In the genomic region with DNA sequence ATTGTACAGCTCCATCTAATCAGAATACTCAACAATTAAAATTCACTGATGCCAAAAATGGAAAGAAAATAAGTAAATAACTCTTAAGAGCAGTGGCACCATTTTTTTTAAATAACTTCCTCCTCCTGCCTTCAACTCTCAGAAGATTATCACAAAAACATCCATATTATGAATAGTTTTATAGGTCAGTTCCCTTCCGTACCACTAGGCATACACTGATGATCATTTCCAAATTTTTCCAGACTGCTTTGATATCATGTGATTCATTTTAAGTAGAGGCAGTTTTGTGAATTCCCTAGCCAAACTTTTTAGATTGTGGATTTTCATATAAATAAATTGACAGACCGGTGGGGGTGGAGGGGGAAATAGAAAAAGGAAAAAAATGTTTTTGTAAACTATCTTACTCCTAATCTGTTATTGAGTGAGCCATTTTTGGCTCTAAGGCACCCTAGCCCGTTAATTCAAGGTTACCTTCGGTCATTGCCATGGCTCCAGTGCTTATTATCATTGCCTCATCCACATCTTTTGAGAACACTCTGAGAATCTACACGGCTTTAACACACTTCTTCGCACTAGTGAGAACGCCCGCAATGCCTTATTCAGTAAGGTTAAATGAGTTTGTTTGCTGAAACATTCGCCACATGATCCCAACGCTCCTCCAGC, we compare ENCODE assay signal across 26 cellular contexts. TPM values are rescaled to one million over a fixed set of nuclear protein-coding genes. Genes with fewer than 3 reads are reported as not detected.
DNase-seq lines count a peak whose midpoint lies in the region; ATAC-seq and TF ChIP-seq lines count a peak whose summit lies in the region.
"Had no signal": no experiment of that assay in that cellular context is flagged by ENCODE, and none has a peak within 500 bp of the region (broad histone marks: within the 10 kb centered on the region; RNA-seq: fewer than 3 reads in every experiment).

No MANE protein-coding gene starts in this region.

- no peak overlapping the region for H3K23ac ChIP-seq in neuronal stem cell (ENCODE audit: low read depth, low read length, poor library complexity)

- H2BK12ac ChIP-seq in neuronal stem cell (ENCODE audit: low read length) = no peak overlapping the region

- H3K9me3 Mint-ChIP-seq in CD8-positive, alpha-beta memory T cell = no peaks in the 10 kb centered on the region
- H3K9me3 Mint-ChIP-seq: activated naive CD8-positive, alpha-beta T cell treated with anti-CD3 and anti-CD28 coated beads, Interleukin-2, amount 10 ng/mL, durations not matched to agents 7 days and 5 days had no signal

- no peaks in the 10 kb centered on the region for H3K36me3 ChIP-seq in body of pancreas (replicated peaks in 1 of 2; ENCODE audit: insufficient read depth in 1 of 2, low read depth in 2 of 2)
- H3K36me3 ChIP-seq in esophagus squamous epithelium = no peaks in the 10 kb centered on the region
- H3K36me3 ChIP-seq in neuronal stem cell (replicated peaks in 1 of 2; ENCODE audit: control insufficient read depth in 2 of 2, insufficient read depth in 2 of 2, low read length in 2 of 2) = no peaks in the 10 kb centered on the region
- no peaks in the 10 kb centered on the region for H3K36me3 ChIP-seq in CD8-positive, alpha-beta memory T cell (ENCODE audit: insufficient read depth, low read length)
- H3K36me3 ChIP-seq: transverse colon had no signal

- H2BK5ac ChIP-seq in neuronal stem cell (ENCODE audit: low read length) = no peak overlapping the region

- H3K36me3 Mint-ChIP-seq in CD8-positive, alpha-beta memory T cell = peaks cover 0 to 2% (median 0%) of the 10 kb centered on the region in 3 donors
- H3K36me3 Mint-ChIP-seq: activated naive CD8-positive, alpha-beta T cell treated with anti-CD3 and anti-CD28 coated beads, Interleukin-2, amount 10 ng/mL, durations not matched to agents 7 days and 5 days; naive thymus-derived CD4-positive, alpha-beta T cell had no signal

- TF ChIP-seq CTCF in C4-2B (conservative IDR thresholded peaks at IDR 0.05) = peak; percentile 19
- peak in 4 of 7 experiments; percentile 14 to 24 (median 20) for TF ChIP-seq CTCF in body of pancreas (IDR thresholded peaks at IDR 0.05)
- TF ChIP-seq CTCF in esophagus squamous epithelium (IDR thresholded peaks at IDR 0.05) = peak in 4 of 6 experiments; percentile 6 to 44 (median 20)

- H3K27ac ChIP-seq in C4-2B = no peak overlapping the region
- H3K27ac ChIP-seq in body of pancreas = peak overlapping the region in 1 of 4 donors; percentile 16
- peak overlapping the region in 3 of 4 donors; percentile 35 to 80 (median 62) for H3K27ac ChIP-seq in esophagus squamous epithelium
- no peak overlapping the region for H3K27ac ChIP-seq in neuronal stem cell (replicated peaks; ENCODE audit: low read length)
- H3K27ac ChIP-seq in CD8-positive, alpha-beta memory T cell (ENCODE audit: low read depth, low read length) = no peak overlapping the region
- H3K27ac ChIP-seq: epithelial cell of prostate, SK-N-MC had no signal

- no peak overlapping the region for H2AK5ac ChIP-seq in neuronal stem cell (ENCODE audit: low read depth, low read length)

- H3K4me3 Mint-ChIP-seq in CD8-positive, alpha-beta memory T cell = no peak overlapping the region
- H3K4me3 Mint-ChIP-seq: activated naive CD8-positive, alpha-beta T cell treated with anti-CD3 and anti-CD28 coated beads, Interleukin-2, amount 10 ng/mL, durations not matched to agents 7 days and 5 days; naive thymus-derived CD4-positive, alpha-beta T cell; T-helper 1 cell treated with Interleukin-12 subunit alpha and Interleukin-12 subunit beta and Interleukin-4 antibody, amounts not matched to agents 30 μg/mL and 1 μg/mL, for 36 hours had no signal

- no peak overlapping the region for H4K8ac ChIP-seq in neuronal stem cell (ENCODE audit: low read depth, low read length)

- no peak overlapping the region for H3K14ac ChIP-seq in neuronal stem cell (ENCODE audit: low read length)

- peak overlapping the region; percentile 39 for H2BK120ac ChIP-seq in neuronal stem cell (ENCODE audit: low read depth, low read length)

- H3K27me3 ChIP-seq in body of pancreas (no peaks in the 10 kb centered on the region), esophagus squamous epithelium (no peaks in the 10 kb centered on the region), neuronal stem cell (ENCODE audit: control insufficient read depth in 3 of 3, insufficient read depth in 3 of 3, low read depth in 1 of 3, low read length in 3 of 3) (peaks cover 0 to 10% (median 0%) of the 10 kb centered on the region in 3 experiments)
- no peaks in the 10 kb centered on the region for H3K27me3 ChIP-seq in CD8-positive, alpha-beta memory T cell (ENCODE audit: insufficient read depth, low read length, poor library complexity, severe bottlenecking)
- H3K27me3 ChIP-seq: transverse colon had no signal

- no peak overlapping the region for H3K9ac ChIP-seq in neuronal stem cell (ENCODE audit: low read depth, low read length, poor library complexity)

- H2BK15ac ChIP-seq in neuronal stem cell (ENCODE audit: low read length) = no peak overlapping the region

- H3K4ac ChIP-seq in neuronal stem cell (ENCODE audit: low read length) = no peak overlapping the region

- H3K4me2 ChIP-seq in neuronal stem cell (ENCODE audit: insufficient read depth, low read length, poor library complexity, severe bottlenecking) = no peak overlapping the region

- H4K91ac ChIP-seq in neuronal stem cell (ENCODE audit: low read depth, low read length, poor library complexity) = no peak overlapping the region

- intact Hi-C loops in body of pancreas (cut with DNase I) = no loop called here
- intact Hi-C loops in esophagus squamous epithelium (cut with DNase I) = no loop called here

- no peaks in the 10 kb centered on the region for H3K4me1 Mint-ChIP-seq in CD8-positive, alpha-beta memory T cell

- POLR2A ChIA-PET in CD8-positive, alpha-beta memory T cell (lab: Charles Lee) = no interaction called here

- ATAC-seq in body of pancreas (no peak), GM19397 (IDR thresholded peaks at IDR 0.05; ENCODE audit: unreplicated experiment) (no peak), GM18517 (IDR thresholded peaks at IDR 0.05; ENCODE audit: unreplicated experiment) (no peak)
- ATAC-seq: left lobe of liver; naive thymus-derived CD4-positive, alpha-beta T cell had no signal

- H3K9me3 ChIP-seq in body of pancreas (no peaks in the 10 kb centered on the region), esophagus squamous epithelium (no peaks in the 10 kb centered on the region), neuronal stem cell (replicated peaks in 1 of 2; ENCODE audit: control insufficient read depth in 2 of 2, insufficient read depth in 1 of 2, low read depth in 1 of 2, low read length in 2 of 2) (no peaks in the 10 kb centered on the region)
- no peaks in the 10 kb centered on the region for H3K9me3 ChIP-seq in CD8-positive, alpha-beta memory T cell (ENCODE audit: low read length)
- H3K9me3 ChIP-seq: transverse colon had no signal

- H3K4me3 ChIP-seq in body of pancreas = no peak overlapping the region
- peak overlapping the region in 3 of 4 donors; percentile 22 to 53 (median 27) for H3K4me3 ChIP-seq in esophagus squamous epithelium
- no peak overlapping the region for H3K4me3 ChIP-seq in neuronal stem cell (ENCODE audit: low read length in 2 of 2)
- H3K4me3 ChIP-seq in CD8-positive, alpha-beta memory T cell (ENCODE audit: low read length) = no peak overlapping the region
- H3K4me3 ChIP-seq: SK-N-MC, transverse colon had no signal

- H3K27me3 Mint-ChIP-seq in CD8-positive, alpha-beta memory T cell = peaks cover 0 to 3% of the 10 kb centered on the region in 2 donors
- H3K27me3 Mint-ChIP-seq: activated naive CD8-positive, alpha-beta T cell treated with anti-CD3 and anti-CD28 coated beads, Interleukin-2, amount 10 ng/mL, durations not matched to agents 7 days and 5 days had no signal

- H3K4me1 ChIP-seq in body of pancreas (peaks cover 4% of the 10 kb centered on the region), esophagus squamous epithelium (peaks cover 0 to 5% (median 0%) of the 10 kb centered on the region in 3 donors), neuronal stem cell (ENCODE audit: control insufficient read depth in 2 of 2, insufficient read depth in 1 of 2, low read depth in 1 of 2, low read length in 2 of 2) (no peaks in the 10 kb centered on the region)
- H3K4me1 ChIP-seq in CD8-positive, alpha-beta memory T cell (ENCODE audit: insufficient read depth, low read length) = no peaks in the 10 kb centered on the region

- H2AFZ ChIP-seq in neuronal stem cell (ENCODE audit: low read length) = no peak overlapping the region

- no peak overlapping the region for H3K27ac Mint-ChIP-seq in CD8-positive, alpha-beta memory T cell
- H3K27ac Mint-ChIP-seq: activated naive CD8-positive, alpha-beta T cell treated with anti-CD3 and anti-CD28 coated beads, Interleukin-2, amount 10 ng/mL, durations not matched to agents 7 days and 5 days; T-helper 1 cell treated with Interleukin-12 subunit alpha and Interleukin-12 subunit beta and Interleukin-4 antibody, amounts not matched to agents 30 μg/mL and 1 μg/mL, for 36 hours had no signal

- CTCF ChIA-PET in CD8-positive, alpha-beta memory T cell (lab: Charles Lee) = no interaction called here

- DNase-seq in body of pancreas (no peak), esophagus squamous epithelium (lab: John Stamatoyannopoulos, UW) (no peak), neuronal stem cell (ENCODE audit: low spot score) (no peak), AML-193 (lab: John Stamatoyannopoulos, UW) (no peak)
- DNase-seq in CD8-positive, alpha-beta memory T cell = no peak
- DNase-seq: activated effector memory CD4-positive, alpha-beta T cell treated with Interleukin-2 at 50 U/mL for 16 hours; activated naive CD8-positive, alpha-beta T cell treated with anti-CD3 and anti-CD28 coated beads, Interleukin-2, amount 10 ng/mL, durations not matched to agents 7 days and 5 days; activated T-cell treated with anti-CD3 and anti-CD28 coated beads for 4 hours; C1 segment of cervical spinal cord; Calu3; cerebellar nuclear complex; DMS79 treated with DMSO at 0.1 percent for 48 hours; GF-D8; KG1; naive thymus-derived CD4-positive, alpha-beta T cell; NCI-H1436; NCI-H446; small intestine; transverse colon had no signal

- H3K18ac ChIP-seq in neuronal stem cell (ENCODE audit: low read length) = no peak overlapping the region

- H3K79me1 ChIP-seq in neuronal stem cell (ENCODE audit: low read depth, low read length) = no peaks in the 10 kb centered on the region

- 65 to 67% methylated on average over 10 of the region's 10 CpGs for WGBS in body of pancreas, 2 donors
- 78 to 79% methylated on average over 10 of the region's 10 CpGs for WGBS in esophagus squamous epithelium, 2 donors
- no CpG with 5 or more reads among the region's 10 CpGs for WGBS in neuronal stem cell (ENCODE audit: extremely low coverage in 2 of 2, insufficient read length in 2 of 2, insufficient replicate concordance in 1 of 2), 2 donors

- TF ChIP-seq POLR2A in body of pancreas (IDR thresholded peaks at IDR 0.05) (no peak), esophagus squamous epithelium (IDR thresholded peaks at IDR 0.05) (no peak)

RNA-seq across cellular contexts. Expression of gene FAM107B, which starts 1.0 kb away (rescaled TPM):
- total RNA-seq in body of pancreas (10 to 100 TPM; 19.4 to 45.9 TPM), esophagus squamous epithelium (10 to 100 TPM in 3 of 4 donors, 1 to 10 TPM in 1; 6.7 to 17.0 (median 12.9) TPM)
- 36.3 TPM for polyA plus RNA-seq in neuronal stem cell (2013, experiment 1 of 2)
- polyA plus RNA-seq in neuronal stem cell (2013, experiment 2 of 2) = 37.5 TPM
- total RNA-seq in CD8-positive, alpha-beta memory T cell = 100 to 1,000 TPM; 138 to 143 TPM
- polyA plus RNA-seq in CD8-positive, alpha-beta memory T cell = 316 TPM

Comparison
In these comparisons a context has a peak if more than half of its experiments do, and no peak if none do; other contexts are left out.
1. H3K27ac ChIP-seq: peak in esophagus squamous epithelium (3 of 4); none in C4-2B (single experiment), neuronal stem cell (single experiment) and CD8-positive, alpha-beta memory T cell (single experiment).
2. H3K4me3 ChIP-seq: peak in esophagus squamous epithelium (3 of 4); none in body of pancreas (0 of 2), neuronal stem cell (0 of 2) and CD8-positive, alpha-beta memory T cell (single experiment).
3. Peak in every context shown above with its lines, with median percentiles within 50 percentile points of each other: CTCF ChIP-seq.